9 cellular contexts compared by ENCODE assay signal in genomic region chr1:76294470-76295194, GRCh38.
DNase-seq lines count a peak whose midpoint lies in the region; ATAC-seq lines count a peak whose summit lies in the region.
"Had no signal": no experiment of that assay in that cellular context is flagged by ENCODE, and none has a peak within 500 bp of the region (broad histone marks: within the 10 kb centered on the region; RNA-seq: fewer than 3 reads in every experiment).

No MANE protein-coding gene starts in this region.

- peak; percentile 71 for ATAC-seq in GM19328 (IDR thresholded peaks at IDR 0.05; ENCODE audit: unreplicated experiment)
- peak; percentile 80 for ATAC-seq in HG03064 (IDR thresholded peaks at IDR 0.05; ENCODE audit: low read depth, unreplicated experiment)
- no peak for ATAC-seq in right cardiac atrium
- ATAC-seq: lower lobe of right lung had no signal

- H3K27ac Mint-ChIP-seq in T-helper 1 cell treated with Interleukin-12 subunit alpha and Interleukin-12 subunit beta and Interleukin-4 antibody, amounts not matched to agents 30 μg/mL and 1 μg/mL, for 36 hours: peak overlapping the region; percentile 70

- no peak overlapping the region for H3K4me3 ChIP-seq in right cardiac atrium (ENCODE audit: low read length)
- H3K4me3 ChIP-seq: lower lobe of right lung had no signal

- intact Hi-C loops in right cardiac atrium (cut with DNase I): no loop called here

- peaks cover 48% of the 10 kb centered on the region for H3K4me1 Mint-ChIP-seq in T-helper 1 cell treated with Interleukin-12 subunit alpha and Interleukin-12 subunit beta and Interleukin-4 antibody, amounts not matched to agents 30 μg/mL and 1 μg/mL, for 36 hours (ENCODE audit: low read depth)

- in situ Hi-C loops in Caki2 (cut with HindIII; ENCODE audit: low pct_unique_long_range_greater_than_20kb, low sequenced_read_pairs): no loop called here

- no peaks in the 10 kb centered on the region for H3K36me3 Mint-ChIP-seq in T-helper 1 cell treated with Interleukin-12 subunit alpha and Interleukin-12 subunit beta and Interleukin-4 antibody, amounts not matched to agents 30 μg/mL and 1 μg/mL, for 36 hours (ENCODE audit: low read depth)

- H3K4me3 Mint-ChIP-seq in T-helper 1 cell treated with Interleukin-12 subunit alpha and Interleukin-12 subunit beta and Interleukin-4 antibody, amounts not matched to agents 30 μg/mL and 1 μg/mL, for 36 hours: peak overlapping the region; percentile 69

- H3K27me3 Mint-ChIP-seq in T-helper 1 cell treated with Interleukin-12 subunit alpha and Interleukin-12 subunit beta and Interleukin-4 antibody, amounts not matched to agents 30 μg/mL and 1 μg/mL, for 36 hours (ENCODE audit: low read depth): no peaks in the 10 kb centered on the region

- no peak overlapping the region for H3K27ac ChIP-seq in right cardiac atrium (ENCODE audit: low read length)
- H3K27ac ChIP-seq: lower lobe of right lung had no signal

- H3K9me3 ChIP-seq in right cardiac atrium (ENCODE audit: control insufficient read depth, low read length): no peaks in the 10 kb centered on the region
- H3K9me3 ChIP-seq: lower lobe of right lung had no signal

- H3K4me1 ChIP-seq in right cardiac atrium (ENCODE audit: control insufficient read depth, insufficient read depth, low read length): peaks cover 1% of the 10 kb centered on the region
- H3K4me1 ChIP-seq: lower lobe of right lung had no signal

- 77% methylated on average over 5 of the region's 5 CpGs for WGBS in right cardiac atrium

- peak; percentile 35 for DNase-seq in Caki2 (ENCODE audit: low read depth)
- no peak for DNase-seq in CD1c-positive myeloid dendritic cell (ENCODE audit: extremely low spot score)
- DNase-seq in AG08396 (ENCODE audit: low spot score): no peak
- no peak for DNase-seq in activated CD4-positive, alpha-beta T cell treated with anti-CD3 and anti-CD28 coated beads, Interleukin-2, amount 50 U/mL, for 1 hour
- no peak for DNase-seq in right cardiac atrium
- DNase-seq: lower lobe of right lung had no signal

- H3K27me3 ChIP-seq in right cardiac atrium (ENCODE audit: control insufficient read depth, insufficient read depth): no peaks in the 10 kb centered on the region

- H3K9me3 Mint-ChIP-seq in T-helper 1 cell treated with Interleukin-12 subunit alpha and Interleukin-12 subunit beta and Interleukin-4 antibody, amounts not matched to agents 30 μg/mL and 1 μg/mL, for 36 hours: no peaks in the 10 kb centered on the region

Comparison
In these comparisons a context has a peak if more than half of its experiments do, and no peak if none do; other contexts are left out.
1. ATAC-seq: peak in GM19328 (single experiment) and HG03064 (single experiment); none in right cardiac atrium (0 of 2).